Comparison of ENCODE assay signal across 16 cellular contexts in the genomic region with DNA sequence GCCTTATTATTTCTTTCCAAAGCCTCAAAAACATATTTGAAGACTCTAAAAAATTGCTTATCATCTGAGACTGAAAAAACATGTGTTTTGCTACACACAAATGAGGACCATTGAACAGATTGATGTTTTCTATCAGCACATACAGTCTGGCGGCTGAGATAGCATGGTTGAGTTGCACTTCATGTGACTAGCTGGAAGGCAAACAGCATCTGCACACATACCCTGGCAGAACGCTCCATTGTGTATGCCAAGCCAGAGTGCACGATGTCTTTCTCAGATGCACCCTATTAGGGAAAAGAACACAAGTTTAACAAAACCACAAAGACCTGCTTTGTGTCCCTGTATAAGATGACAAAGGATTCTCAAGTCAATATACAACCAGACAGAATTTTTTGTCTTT.
A peak's percentile ranks its signal among the peaks of the same experiment; 100 is the strongest.
DNase-seq lines count a peak whose midpoint lies in the region; ATAC-seq lines count a peak whose summit lies in the region.
"Had no signal": no experiment of that assay in that cellular context is flagged by ENCODE, and none has a peak within 500 bp of the region (broad histone marks: within the 10 kb centered on the region; RNA-seq: fewer than 3 reads in every experiment).

No MANE protein-coding gene starts in this region.

- H3K27me3 Mint-ChIP-seq in effector memory CD8-positive, alpha-beta T cell = no peaks in the 10 kb centered on the region

- ATAC-seq in effector memory CD8-positive, alpha-beta T cell (replicated peaks) = no peak

- no peak overlapping the region for H3K4me3 Mint-ChIP-seq in effector memory CD8-positive, alpha-beta T cell

- peak overlapping the region; percentile 93 for H3K27ac ChIP-seq in substantia nigra (ENCODE audit: low read depth, low read length, poor library complexity, severe bottlenecking)
- H3K27ac ChIP-seq: ascending aorta, BLaER1, ovary, Peyer's patch, thyroid gland had no signal

- no peaks in the 10 kb centered on the region for H3K9me3 Mint-ChIP-seq in effector memory CD8-positive, alpha-beta T cell

- no peak overlapping the region for H3K27ac Mint-ChIP-seq in effector memory CD8-positive, alpha-beta T cell

- DNase-seq in NCI-H1694 (lab: John Stamatoyannopoulos, UW) = peak; percentile 84
- DNase-seq in astrocyte of the hippocampus (ENCODE audit: low read depth, low spot score) = peak; percentile 4
- DNase-seq in hippocampal formation (lab: John Stamatoyannopoulos, UW) = peak; percentile 60 to 85
- DNase-seq in substantia nigra (lab: John Stamatoyannopoulos, UW) = peak in 41 of 49 donors; percentile 5 to 86 (median 48)
- no peak for DNase-seq in DMS153 treated with DMSO at 0.1 percent for 48 hours (lab: John Stamatoyannopoulos, UW; ENCODE audit: unreplicated experiment)
- no peak for DNase-seq in activated naive CD4-positive, alpha-beta T cell (lab: John Stamatoyannopoulos, UW)
- DNase-seq in effector memory CD8-positive, alpha-beta T cell = no peak
- DNase-seq: activated CD4-positive, alpha-beta T cell treated with anti-CD3 and anti-CD28 coated beads for 48 hours; MM.1S; NCI-H510A; Peyer's patch; T-helper 2 cell; thyroid gland had no signal

- H3K4me1 Mint-ChIP-seq in effector memory CD8-positive, alpha-beta T cell (ENCODE audit: low read depth in 2 of 2) = no peaks in the 10 kb centered on the region

- H3K36me3 Mint-ChIP-seq in effector memory CD8-positive, alpha-beta T cell (ENCODE audit: insufficient read depth) = peaks cover 40% of the 10 kb centered on the region

Comparison
In these comparisons a context has a peak if more than half of its experiments do, and no peak if none do; other contexts are left out.
1. DNase-seq: peak in NCI-H1694 (single experiment), astrocyte of the hippocampus (single experiment), hippocampal formation (2 of 2) and substantia nigra (41 of 49); none in DMS153 treated with DMSO at 0.1 percent for 48 hours (single experiment), activated naive CD4-positive, alpha-beta T cell (0 of 4) and effector memory CD8-positive, alpha-beta T cell (0 of 3).